In the genomic region with DNA sequence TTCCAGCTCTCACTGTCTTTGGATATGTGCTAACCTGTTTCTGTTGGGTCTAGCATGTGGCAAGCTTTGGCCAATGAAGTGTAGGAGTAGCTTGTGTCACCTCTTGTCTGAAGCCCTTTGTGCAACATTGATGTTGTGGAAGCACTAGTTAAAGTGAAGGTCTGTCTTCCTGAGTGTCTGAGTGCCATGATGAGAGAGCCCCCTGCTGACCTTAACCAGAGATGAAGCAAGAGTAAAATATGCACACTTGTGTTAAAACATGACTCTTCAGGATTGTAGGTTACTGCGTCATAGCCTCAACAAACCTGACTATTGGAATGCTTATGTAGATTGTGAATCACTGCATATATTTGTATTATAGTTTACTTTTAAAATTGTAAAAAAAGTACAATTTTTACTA, we compare ENCODE assay signal across 8 cellular contexts.
DNase-seq lines count a peak whose midpoint lies in the region; ATAC-seq and FAIRE-seq lines count a peak whose summit lies in the region.

No MANE protein-coding gene starts in this region.

- intact Hi-C loops in Right ventricle myocardium superior (cut with DNase I), result no loop called here
- intact Hi-C loops in cardiac septum (cut with DNase I), result loop anchor here (5.0 kb wide), 1 partner anchor 105 kb away; a partner anchor contains a TSS

- no peak for FAIRE-seq in urothelium cell line (lab: Jason Lieb, UNC)

- ATAC-seq in Right ventricle myocardium superior (ENCODE audit: poor library complexity), result peak; percentile 68
- no peak for ATAC-seq in HG03025 (IDR thresholded peaks at IDR 0.05; ENCODE audit: low FRiP score, unreplicated experiment)
- ATAC-seq in HG03378 (IDR thresholded peaks at IDR 0.05; ENCODE audit: unreplicated experiment), result no peak

- DNase-seq in Right ventricle myocardium superior, result no peak
- no peak for DNase-seq in cardiac septum (ENCODE audit: low spot score)
- DNase-seq in RPMI7951 (ENCODE audit: low read depth), result peak; percentile 9
- DNase-seq in glomerular visceral epithelial cell (ENCODE audit: extremely low spot score), result peak; percentile 9
- peak; percentile 11 for DNase-seq in urothelium cell line (ENCODE audit: low spot score)
- DNase-seq in NCI-H128 (lab: John Stamatoyannopoulos, UW; ENCODE audit: unreplicated experiment), result no peak

Comparison
In these comparisons a context has a peak if more than half of its experiments do, and no peak if none do; other contexts are left out.
1. DNase-seq: peak in RPMI7951 (single experiment), glomerular visceral epithelial cell (single experiment) and urothelium cell line (single experiment); none in Right ventricle myocardium superior (single experiment), cardiac septum (single experiment) and NCI-H128 (single experiment).